Comparison of ENCODE assay signal across 29 cellular contexts in genomic region chr1:19925342-19926070, GRCh38. TPM values are rescaled to one million over a fixed set of nuclear protein-coding genes. Genes with fewer than 3 reads are reported as not detected.
A peak's percentile ranks its signal among the peaks of the same experiment; 100 is the strongest.
DNase-seq lines count a peak whose midpoint lies in the region; ATAC-seq, FAIRE-seq and TF ChIP-seq lines count a peak whose summit lies in the region.
"Had no signal": no experiment of that assay in that cellular context is flagged by ENCODE, and none has a peak within 500 bp of the region (broad histone marks: within the 10 kb centered on the region; RNA-seq: fewer than 3 reads in every experiment).

No MANE protein-coding gene starts in this region.

- H3K27me3 ChIP-seq in pancreas, result no peaks in the 10 kb centered on the region
- H3K27me3 ChIP-seq in gastrocnemius medialis, result no peaks in the 10 kb centered on the region
- H3K27me3 ChIP-seq: Peyer's patch had no signal

- peak in 3 of 4 donors; percentile 52 to 78 (median 57) for ATAC-seq in pancreas
- ATAC-seq in gastrocnemius medialis, result no peak
- ATAC-seq in HG02623 (IDR thresholded peaks at IDR 0.05; ENCODE audit: unreplicated experiment), result no peak

- no peaks in the 10 kb centered on the region for H3K27me3 Mint-ChIP-seq in Calu3 (ENCODE audit: unreplicated experiment)
- H3K27me3 Mint-ChIP-seq: activated CD4-positive, alpha-beta memory T cell treated with anti-CD3 and anti-CD28 coated beads for 36 hours; activated naive CD8-positive, alpha-beta T cell treated with anti-CD3 and anti-CD28 coated beads, Interleukin-2, amount 10 ng/mL, durations not matched to agents 7 days and 5 days had no signal

- H3K4me3 Mint-ChIP-seq in Calu3 (ENCODE audit: low read depth, unreplicated experiment), result peak overlapping the region; percentile 31
- H3K4me3 Mint-ChIP-seq: activated CD4-positive, alpha-beta memory T cell treated with anti-CD3 and anti-CD28 coated beads for 36 hours; activated naive CD8-positive, alpha-beta T cell treated with anti-CD3 and anti-CD28 coated beads, Interleukin-2, amount 10 ng/mL, durations not matched to agents 7 days and 5 days; CD4-positive, alpha-beta memory T cell; nephron had no signal

- H3K9me3 ChIP-seq in pancreas (no peaks in the 10 kb centered on the region), gastrocnemius medialis (no peaks in the 10 kb centered on the region)
- H3K9me3 ChIP-seq: Peyer's patch, thoracic aorta had no signal

- WGBS in pancreas, 2 donors, result 61 to 62% methylated on average over 7 of the region's 7 CpGs

- BruUV-seq in Calu3 (replicated peaks; lab: Mats Ljungman, UMichigan), result no TSS peak

- TF ChIP-seq RAD21 in Ishikawa (IDR thresholded peaks at IDR 0.05; ENCODE audit: low read depth), result no peak

- FAIRE-seq in pancreas (lab: Jason Lieb, UNC), result no peak

- peaks cover 5% of the 10 kb centered on the region for H3K36me3 Mint-ChIP-seq in Calu3 (ENCODE audit: insufficient read depth, unreplicated experiment)
- H3K36me3 Mint-ChIP-seq: activated CD4-positive, alpha-beta memory T cell treated with anti-CD3 and anti-CD28 coated beads for 36 hours; activated naive CD8-positive, alpha-beta T cell treated with anti-CD3 and anti-CD28 coated beads, Interleukin-2, amount 10 ng/mL, durations not matched to agents 7 days and 5 days; CD4-positive, alpha-beta memory T cell had no signal

- DNase-seq in Calu3, result peak; percentile 82
- peak; percentile 71 for DNase-seq in epithelial cell of esophagus (ENCODE audit: low read depth)
- DNase-seq in pancreas, result no peak
- DNase-seq in gastrocnemius medialis, result no peak
- no peak for DNase-seq in SW 1271 (lab: John Stamatoyannopoulos, UW)
- DNase-seq in SHP77 treated with DMSO at 0.1 percent for 48 hours (lab: John Stamatoyannopoulos, UW), result no peak
- DNase-seq: activated CD4-positive, alpha-beta memory T cell treated with anti-CD3 and anti-CD28 coated beads for 36 hours; activated effector memory CD4-positive, alpha-beta T cell treated with Interleukin-2 at 50 U/mL for 16 hours; activated naive CD8-positive, alpha-beta T cell treated with anti-CD3 and anti-CD28 coated beads, Interleukin-2, amount 10 ng/mL, durations not matched to agents 7 days and 5 days; CD4-positive, alpha-beta memory T cell; DND-41; Kasumi-1; midbrain; NCI-H1105; NCI-H2081 treated with DMSO at 0.1 percent for 48 hours; NK-92 treated with Interleukin-12 subunit alpha and Interleukin-12 subunit beta, amount 100 ng/mL, for 24 hours; Peyer's patch; stimulated activated CD4-positive, alpha-beta T cell treated with anti-CD3 and anti-CD28 coated beads, Interleukin-2, amount 100 ng/mL, for 24 hours; stimulated activated naive CD4-positive, alpha-beta T cell had no signal

- H3K27ac Mint-ChIP-seq in Calu3 (ENCODE audit: unreplicated experiment), result peak overlapping the region; percentile 92
- H3K27ac Mint-ChIP-seq: activated CD4-positive, alpha-beta memory T cell treated with anti-CD3 and anti-CD28 coated beads for 36 hours; activated naive CD8-positive, alpha-beta T cell treated with anti-CD3 and anti-CD28 coated beads, Interleukin-2, amount 10 ng/mL, durations not matched to agents 7 days and 5 days; CD4-positive, alpha-beta memory T cell; nephron had no signal

- TF ChIP-seq POLR2A in gastrocnemius medialis (IDR thresholded peaks at IDR 0.05), result no peak

- H3K4me3 ChIP-seq in epithelial cell of esophagus (ENCODE audit: low read length) (no peak overlapping the region), pancreas (no peak overlapping the region), gastrocnemius medialis (no peak overlapping the region)
- H3K4me3 ChIP-seq: Peyer's patch, SK-N-MC, thoracic aorta had no signal

- H3K4me1 Mint-ChIP-seq in Calu3 (ENCODE audit: low read depth, unreplicated experiment), result peaks cover 43% of the 10 kb centered on the region
- H3K4me1 Mint-ChIP-seq: activated naive CD8-positive, alpha-beta T cell treated with anti-CD3 and anti-CD28 coated beads, Interleukin-2, amount 10 ng/mL, durations not matched to agents 7 days and 5 days; CD4-positive, alpha-beta memory T cell; nephron had no signal

- H3K36me3 ChIP-seq in pancreas, result no peaks in the 10 kb centered on the region
- H3K36me3 ChIP-seq in gastrocnemius medialis, result no peaks in the 10 kb centered on the region
- H3K36me3 ChIP-seq: Peyer's patch, thoracic aorta, WERI-Rb-1 had no signal

- H3K27ac ChIP-seq in pancreas (no peak overlapping the region), gastrocnemius medialis (no peak overlapping the region)
- H3K27ac ChIP-seq: parathyroid adenoma, Peyer's patch, SK-N-MC, thoracic aorta, WERI-Rb-1 had no signal

- TF ChIP-seq CTCF in Calu3 (IDR thresholded peaks at IDR 0.05; ENCODE audit: unreplicated experiment) (no peak), epithelial cell of esophagus (IDR thresholded peaks at IDR 0.05; ENCODE audit: insufficient read depth, low read depth, low read length, missing control alignments) (no peak), pancreas (IDR thresholded peaks at IDR 0.05) (no peak), gastrocnemius medialis (IDR thresholded peaks at IDR 0.05 in 4 of 5, conservative IDR thresholded peaks at IDR 0.05 in 1 of 5) (no peak)

- no peaks in the 10 kb centered on the region for H3K9me3 Mint-ChIP-seq in Calu3 (ENCODE audit: low read depth, unreplicated experiment)

- CTCF ChIA-PET in Calu3 (lab: Charles Lee), result interaction anchor here (1.3 kb wide), 1 partner anchor 569 kb away, joined by 3 read pairs; no protein-coding TSS in a partner anchor

- in situ Hi-C loops in gastrocnemius medialis (cut with MboI; ENCODE audit: low sequenced_read_pairs in 4 of 4), result no loop called here

- TF ChIP-seq EP300 in Ishikawa (IDR thresholded peaks at IDR 0.05; ENCODE audit: borderline replicate concordance), result no peak

- intact Hi-C loops in Calu3 (cut with micrococcal nuclease; ENCODE audit: unreplicated experiment) (no loop called here), pancreas (cut with DNase I) (loop anchor here (10.0 kb wide), 3 partner anchors 219 to 569 kb away; no protein-coding TSS in a partner anchor), gastrocnemius medialis (cut with DNase I; ENCODE audit: low total_unique reads) (no loop called here)

- no peaks in the 10 kb centered on the region for H3K4me1 ChIP-seq in pancreas
- H3K4me1 ChIP-seq in gastrocnemius medialis, result no peaks in the 10 kb centered on the region
- H3K4me1 ChIP-seq: Peyer's patch had no signal

TF ChIP-seq in Ishikawa, 13 proteins besides CTCF, POLR2A, EP300 and RAD21:
- TF ChIP-seq NFIC (IDR thresholded peaks at IDR 0.05) (peak; percentile 35; the same call in 1 of the 2 replicates), REST (IDR thresholded peaks at IDR 0.05; ENCODE audit: low read depth) (no peak)

RNA-seq across cellular contexts. Expression of gene PLA2G2E, which starts 2.1 kb away (rescaled TPM):
- total RNA-seq in Calu3 (2022) (not detected in 2 replicates), pancreas (not detected), gastrocnemius medialis (not detected)
- polyA plus RNA-seq in pancreas, result not detected
- total RNA-seq: activated CD4-positive, alpha-beta memory T cell treated with anti-CD3 and anti-CD28 coated beads for 36 hours; activated naive CD8-positive, alpha-beta T cell treated with anti-CD3 and anti-CD28 coated beads, Interleukin-2, amount 10 ng/mL, durations not matched to agents 7 days and 5 days; CD4-positive, alpha-beta memory T cell; fibroblast of lung; NCI-H460; Peyer's patch; skeletal muscle tissue; thoracic aorta had no signal
- polyA plus RNA-seq: CD4-positive, alpha-beta memory T cell; fibroblast of lung had no signal

RNA-seq across cellular contexts. Expression of gene OTUD3, which starts 43.3 kb away (rescaled TPM):
- total RNA-seq in Calu3 (2022) (7.4 and 14.7 TPM in 2 replicates), pancreas (1 to 10 TPM; 3.0 to 4.1 (median 3.4) TPM), gastrocnemius medialis (1 to 10 TPM; 3.3 to 7.9 (median 4.4) TPM)
- polyA plus RNA-seq in pancreas, result 1 to 10 TPM; 2.0 to 2.9 TPM

RNA-seq across cellular contexts. Expression of gene PLA2G2A, which starts 53.9 kb away (rescaled TPM):
- total RNA-seq in Calu3 (2022) (not detected in 2 replicates), pancreas (10 to 100 TPM in 3 of 6 donors, 1 to 10 TPM in 1, under 1 TPM in 2; 0.42 to 53.5 (median 6.1) TPM), gastrocnemius medialis (10 to 100 TPM in 2 of 4 donors, 1 to 10 TPM in 2; 6.2 to 19.3 (median 13.6) TPM)
- polyA plus RNA-seq in pancreas, result 10 to 100 TPM in 1 of 2 donors, 1 to 10 TPM in 1; 6.7 to 29.7 TPM
- total RNA-seq: activated CD4-positive, alpha-beta memory T cell treated with anti-CD3 and anti-CD28 coated beads for 36 hours; activated naive CD8-positive, alpha-beta T cell treated with anti-CD3 and anti-CD28 coated beads, Interleukin-2, amount 10 ng/mL, durations not matched to agents 7 days and 5 days; CD4-positive, alpha-beta memory T cell; fibroblast of lung; NCI-H460; skeletal muscle tissue had no signal
- polyA plus RNA-seq: CD4-positive, alpha-beta memory T cell; fibroblast of lung had no signal

Comparison
In these comparisons a context has a peak if more than half of its experiments do, and no peak if none do; other contexts are left out.
1. DNase-seq: peak in Calu3 (single experiment) and epithelial cell of esophagus (single experiment); none in pancreas (0 of 6), gastrocnemius medialis (0 of 2), SW 1271 (0 of 2) and SHP77 treated with DMSO at 0.1 percent for 48 hours (single experiment).
2. ATAC-seq: peak in pancreas (3 of 4); none in gastrocnemius medialis (0 of 2) and HG02623 (single experiment).
3. intact Hi-C loops: an anchor here in pancreas (10.0 kb wide); none called in Calu3 and gastrocnemius medialis.